ENCODE assay signal across 25 cellular contexts in the genomic region with DNA sequence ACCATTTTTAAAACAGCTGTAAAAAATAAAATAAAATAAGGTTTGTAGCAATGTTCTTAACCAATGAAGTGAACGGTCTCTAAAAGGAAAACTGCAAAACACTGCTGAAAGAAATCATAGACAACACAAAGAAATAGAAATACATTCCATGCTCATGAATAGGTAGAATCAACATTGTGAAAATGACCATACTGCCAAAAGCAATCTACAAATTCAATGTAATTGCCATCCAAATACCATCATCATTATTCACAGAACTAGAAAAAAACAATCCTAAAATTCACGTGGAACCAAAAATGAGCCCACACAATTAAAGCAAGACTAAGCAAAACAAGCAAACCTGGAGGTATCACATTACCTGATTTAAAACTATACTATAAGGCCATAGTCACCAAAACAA.
DNase-seq lines count a peak whose midpoint lies in the region; ATAC-seq, FAIRE-seq and TF ChIP-seq lines count a peak whose summit lies in the region.
"Had no signal": no experiment of that assay in that cellular context is flagged by ENCODE, and none has a peak within 500 bp of the region (broad histone marks: within the 10 kb centered on the region; RNA-seq: fewer than 3 reads in every experiment).

No MANE protein-coding gene starts in this region.

- BruUV-seq in IMR-90 (replicated peaks; lab: Mats Ljungman, UMichigan): no TSS peak
- no TSS peak for BruUV-seq in MCF 10A (replicated peaks; lab: Mats Ljungman, UMichigan)

- no peak overlapping the region for H2AK5ac ChIP-seq in IMR-90 (ENCODE audit: low read depth, low read length)

- H3K4me3 ChIP-seq in BJ (ENCODE audit: low read depth, low read length) (no peak overlapping the region), IMR-90 (ENCODE audit: insufficient read depth, low read depth, low read length) (no peak overlapping the region), bronchial epithelial cell (ENCODE audit: low read depth, low read length) (no peak overlapping the region), foreskin fibroblast (ENCODE audit: low read depth in 1 of 2, low read length in 2 of 2) (no peak overlapping the region), breast epithelium (no peak overlapping the region), WERI-Rb-1 (ENCODE audit: low read depth, low read length) (no peak overlapping the region)
- H3K4me3 ChIP-seq: K562, SJCRH30 had no signal

- no peaks in the 10 kb centered on the region for H3K9me1 ChIP-seq in IMR-90 (ENCODE audit: insufficient read depth, low read length)

- H2AFZ ChIP-seq in IMR-90 (replicated peaks; ENCODE audit: low read length, poor library complexity): no peak overlapping the region

- no peak for ATAC-seq in IMR-90 (ENCODE audit: low read depth)
- ATAC-seq: K562, Panc1 had no signal

- no peak overlapping the region for H3K4me3 Mint-ChIP-seq in MCF 10A (ENCODE audit: unreplicated experiment)
- H3K4me3 Mint-ChIP-seq: CD4-positive, CD25-positive, alpha-beta regulatory T cell had no signal

- H2AK9ac ChIP-seq in IMR-90 (replicated peaks; ENCODE audit: low read depth, low read length, poor library complexity): no peak overlapping the region

- no CpG with 5 or more reads among the region's 2 CpGs for WGBS in IMR-90 (ENCODE audit: extremely low coverage in 2 of 2, insufficient read length in 1 of 2), 2 experiments

- in situ Hi-C loops in IMR-90 (cut with MboI; ENCODE audit: low sequenced_read_pairs): no loop called here

- H2BK20ac ChIP-seq in IMR-90 (ENCODE audit: low read depth, low read length): no peak overlapping the region

- no peak overlapping the region for H3K14ac ChIP-seq in IMR-90 (replicated peaks; ENCODE audit: low read depth, low read length)

- peak; percentile 6 for DNase-seq in BJ (ENCODE audit: low read depth)
- peak; percentile 49 for DNase-seq in IMR-90
- peak; percentile 14 for DNase-seq in bronchial epithelial cell (ENCODE audit: low read depth)
- peak; percentile 41 to 69 for DNase-seq in foreskin fibroblast
- no peak for DNase-seq in iPS-NIHi11 (ENCODE audit: low spot score)
- DNase-seq in MCF 10A (ENCODE audit: unreplicated experiment): no peak
- no peak for DNase-seq in breast epithelium (ENCODE audit: low spot score in 2 of 2)
- no peak for DNase-seq in WERI-Rb-1
- DNase-seq: BE2C; CD4-positive, CD25-positive, alpha-beta regulatory T cell; COR-L47; DMS79; GOT3; HCEC 1CT; NCI-H1105; NCI-H146; NCI-H2029; NCI-H226; NCI-H510A treated with DMSO at 0.1 percent for 48 hours; NCI-H748 treated with DMSO at 0.1 percent for 48 hours; NK-92 treated with Interleukin-12 subunit alpha and Interleukin-12 subunit beta, amount 100 ng/mL, for 24 hours; SJCRH30 had no signal

- no peak overlapping the region for H3K27ac Mint-ChIP-seq in MCF 10A (ENCODE audit: low read depth, unreplicated experiment)

- dilution Hi-C loops in IMR-90 (cut with HindIII; ENCODE audit: low sequenced_read_pairs, unreplicated experiment): no loop called here

- H3K23ac ChIP-seq in IMR-90 (ENCODE audit: low read depth, low read length): no peak overlapping the region

- no peak for FAIRE-seq in bronchial epithelial cell (lab: Jason Lieb, UNC)
- FAIRE-seq: GM12892, K562 had no signal

- H3K9me3 ChIP-seq in IMR-90 (ENCODE audit: control insufficient read depth, insufficient read depth, low read length) (no peaks in the 10 kb centered on the region; the same call in 1 of the 2 replicates), breast epithelium (peaks cover 0 to 15% of the 10 kb centered on the region in 2 donors), WERI-Rb-1 (ENCODE audit: severe bottlenecking) (no peaks in the 10 kb centered on the region)
- H3K9me3 ChIP-seq: BE2C had no signal

- H3K4me2 ChIP-seq in IMR-90 (ENCODE audit: low read depth, low read length): no peak overlapping the region

- TF ChIP-seq POLR2A in IMR-90 (IDR thresholded peaks at IDR 0.05; ENCODE audit: low read depth, low read length) (no peak), breast epithelium (IDR thresholded peaks at IDR 0.05) (no peak)

- H4K91ac ChIP-seq in IMR-90 (ENCODE audit: insufficient read depth, low read depth, low read length): no peak overlapping the region

- no peaks in the 10 kb centered on the region for H3K36me3 ChIP-seq in BJ (ENCODE audit: control insufficient read depth, insufficient read depth, low read length)
- H3K36me3 ChIP-seq in IMR-90 (ENCODE audit: control insufficient read depth, insufficient read depth, low read length): no peaks in the 10 kb centered on the region
- no peaks in the 10 kb centered on the region for H3K36me3 ChIP-seq in bronchial epithelial cell (ENCODE audit: control insufficient read depth, insufficient read depth, low read length)
- no peaks in the 10 kb centered on the region for H3K36me3 ChIP-seq in breast epithelium
- H3K36me3 ChIP-seq in WERI-Rb-1: no peaks in the 10 kb centered on the region
- H3K36me3 ChIP-seq: BE2C, SJCRH30 had no signal

- TF ChIP-seq CTCF in BJ (IDR thresholded peaks at IDR 0.05; ENCODE audit: insufficient read depth, low read depth, low read length) (no peak), IMR-90 (conservative IDR thresholded peaks at IDR 0.05; ENCODE audit: low read depth, low read length) (no peak), bronchial epithelial cell (IDR thresholded peaks at IDR 0.05; ENCODE audit: insufficient read depth, low read length, severe bottlenecking) (no peak), foreskin fibroblast (IDR thresholded peaks at IDR 0.05; ENCODE audit: low read depth, low read length) (no peak), MCF 10A (IDR thresholded peaks at IDR 0.05; ENCODE audit: unreplicated experiment) (no peak), breast epithelium (IDR thresholded peaks at IDR 0.05) (no peak), WERI-Rb-1 (IDR thresholded peaks at IDR 0.05; ENCODE audit: low read depth, low read length) (no peak)

- no peaks in the 10 kb centered on the region for H3K27me3 Mint-ChIP-seq in MCF 10A (ENCODE audit: insufficient read depth, unreplicated experiment)
- H3K27me3 Mint-ChIP-seq: CD4-positive, CD25-positive, alpha-beta regulatory T cell had no signal

- no peak overlapping the region for H3K9ac ChIP-seq in IMR-90 (ENCODE audit: low read depth, low read length)

- no peak overlapping the region for H3K56ac ChIP-seq in IMR-90 (ENCODE audit: extremely low read depth, insufficient read depth, low read length)

- H3K9me3 Mint-ChIP-seq in MCF 10A (ENCODE audit: unreplicated experiment): peaks cover 25% of the 10 kb centered on the region

- H3K27me3 ChIP-seq in BJ (ENCODE audit: control insufficient read depth, insufficient read depth, low read length): no peaks in the 10 kb centered on the region
- no peaks in the 10 kb centered on the region for H3K27me3 ChIP-seq in IMR-90 (ENCODE audit: control insufficient read depth, insufficient read depth, low read length)
- no peaks in the 10 kb centered on the region for H3K27me3 ChIP-seq in bronchial epithelial cell (ENCODE audit: control insufficient read depth, insufficient read depth, low read length)
- no peaks in the 10 kb centered on the region for H3K27me3 ChIP-seq in breast epithelium
- H3K27me3 ChIP-seq in WERI-Rb-1 (ENCODE audit: insufficient read depth, low read depth, severe bottlenecking): no peaks in the 10 kb centered on the region
- H3K27me3 ChIP-seq: BE2C, SJCRH30 had no signal

- H2BK5ac ChIP-seq in IMR-90 (ENCODE audit: low read depth, low read length, poor library complexity, severe bottlenecking): no peak overlapping the region

- H3K36me3 Mint-ChIP-seq in MCF 10A (ENCODE audit: insufficient read depth, unreplicated experiment): no peaks in the 10 kb centered on the region
- H3K36me3 Mint-ChIP-seq: CD4-positive, CD25-positive, alpha-beta regulatory T cell had no signal

- CTCF ChIA-PET in BJ (lab: Yijun Ruan, JAX): no interaction called here
- CTCF ChIA-PET in IMR-90 (lab: Yijun Ruan, JAX): no interaction called here
- CTCF ChIA-PET in MCF 10A (lab: Yijun Ruan, JAX): no interaction called here

- no peak overlapping the region for H3K4ac ChIP-seq in IMR-90 (ENCODE audit: low read depth, low read length)

- H2BK15ac ChIP-seq in IMR-90 (ENCODE audit: low read depth, low read length): no peak overlapping the region

- no peak overlapping the region for H2BK120ac ChIP-seq in IMR-90 (ENCODE audit: low read depth, low read length)

- no peaks in the 10 kb centered on the region for H3K4me1 Mint-ChIP-seq in MCF 10A (ENCODE audit: insufficient read depth, unreplicated experiment)
- H3K4me1 Mint-ChIP-seq: CD4-positive, CD25-positive, alpha-beta regulatory T cell had no signal

- H3K18ac ChIP-seq in IMR-90 (ENCODE audit: low read depth, low read length): no peak overlapping the region

- no peak overlapping the region for H3K27ac ChIP-seq in IMR-90 (ENCODE audit: insufficient read depth, low read length)
- no peak overlapping the region for H3K27ac ChIP-seq in breast epithelium
- H3K27ac ChIP-seq in WERI-Rb-1: no peak overlapping the region
- H3K27ac ChIP-seq: SJCRH30 had no signal

- H4K8ac ChIP-seq in IMR-90 (ENCODE audit: low read depth in 2 of 2, low read length in 2 of 2): no peak overlapping the region

- H4K5ac ChIP-seq in IMR-90 (ENCODE audit: low read depth, low read length): no peak overlapping the region

- TF ChIP-seq RAD21 in IMR-90 (IDR thresholded peaks at IDR 0.05; ENCODE audit: low read length): no peak

- H3K79me1 ChIP-seq in IMR-90 (ENCODE audit: low read depth in 1 of 2, low read length in 2 of 2): no peaks in the 10 kb centered on the region

- POLR2A ChIA-PET in BJ (lab: Charles Lee) (no interaction called here), IMR-90 (lab: Charles Lee; ENCODE audit: unreplicated experiment) (no interaction called here), MCF 10A (lab: Yijun Ruan, JAX) (no interaction called here)

- H3K4me1 ChIP-seq in IMR-90 (ENCODE audit: control insufficient read depth, insufficient read depth, low read length) (no peaks in the 10 kb centered on the region), breast epithelium (no peaks in the 10 kb centered on the region)
- H3K4me1 ChIP-seq: BE2C, SJCRH30 had no signal

- intact Hi-C loops in IMR-90 (cut with micrococcal nuclease) (no loop called here), MCF 10A (cut with micrococcal nuclease) (no loop called here), breast epithelium (cut with DNase I; ENCODE audit: low total_unique reads) (no loop called here)

- no peaks in the 10 kb centered on the region for H4K20me1 ChIP-seq in IMR-90 (ENCODE audit: insufficient read depth, low read length)

TF ChIP-seq in IMR-90, 13 proteins besides CTCF, POLR2A, EP300 and RAD21 (continues in another document):
- TF ChIP-seq MXI1 (IDR thresholded peaks at IDR 0.05; ENCODE audit: borderline replicate concordance, low read depth, low read length): no peak
- TF ChIP-seq, protein P1, sequence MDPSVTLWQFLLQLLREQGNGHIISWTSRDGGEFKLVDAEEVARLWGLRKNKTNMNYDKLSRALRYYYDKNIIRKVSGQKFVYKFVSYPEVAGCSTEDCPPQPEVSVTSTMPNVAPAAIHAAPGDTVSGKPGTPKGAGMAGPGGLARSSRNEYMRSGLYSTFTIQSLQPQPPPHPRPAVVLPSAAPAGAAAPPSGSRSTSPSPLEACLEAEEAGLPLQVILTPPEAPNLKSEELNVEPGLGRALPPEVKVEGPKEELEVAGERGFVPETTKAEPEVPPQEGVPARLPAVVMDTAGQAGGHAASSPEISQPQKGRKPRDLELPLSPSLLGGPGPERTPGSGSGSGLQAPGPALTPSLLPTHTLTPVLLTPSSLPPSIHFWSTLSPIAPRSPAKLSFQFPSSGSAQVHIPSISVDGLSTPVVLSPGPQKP (IDR thresholded peaks at IDR 0.05; ENCODE audit: borderline replicate concordance, low read depth, low read length): no peak
- TF ChIP-seq MAZ (IDR thresholded peaks at IDR 0.05; ENCODE audit: borderline replicate concordance, low read depth, low read length): no peak

Comparison
In these comparisons a context has a peak if more than half of its experiments do, and no peak if none do; other contexts are left out.
1. DNase-seq: peak in BJ (single experiment), IMR-90 (single experiment), bronchial epithelial cell (single experiment) and foreskin fibroblast (2 of 2); none in iPS-NIHi11 (single experiment), MCF 10A (single experiment), breast epithelium (0 of 2) and WERI-Rb-1 (single experiment).